Comparison of ENCODE assay signal across 17 cellular contexts in the genomic region with DNA sequence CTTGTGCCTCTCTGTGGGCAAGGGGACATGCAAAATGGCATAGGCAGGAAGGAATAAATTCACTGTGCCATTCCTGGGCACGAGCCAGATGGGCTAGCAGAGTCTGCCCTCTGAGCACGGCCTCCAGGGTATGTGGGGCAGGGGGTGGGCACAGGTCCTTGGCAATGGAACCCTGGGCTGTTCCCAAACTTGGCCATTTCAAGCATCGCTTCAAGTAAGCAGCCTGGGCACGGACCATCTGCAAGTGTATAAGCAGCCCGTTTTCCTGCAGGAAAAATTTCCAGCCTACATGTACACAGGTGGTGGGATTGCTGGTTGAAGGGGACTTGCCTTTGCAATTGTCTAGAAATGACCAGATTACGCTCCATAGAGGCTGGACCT. TPM values are rescaled to one million over a fixed set of nuclear protein-coding genes. Genes with fewer than 3 reads are reported as not detected.
A peak's percentile ranks its signal among the peaks of the same experiment; 100 is the strongest.
DNase-seq lines count a peak whose midpoint lies in the region; ATAC-seq and TF ChIP-seq lines count a peak whose summit lies in the region.
"Had no signal": no experiment of that assay in that cellular context is flagged by ENCODE, and none has a peak within 500 bp of the region (broad histone marks: within the 10 kb centered on the region; RNA-seq: fewer than 3 reads in every experiment).

No MANE protein-coding gene starts in this region.

- H3K9me2 ChIP-seq in SK-N-SH, result no peaks in the 10 kb centered on the region

- TF ChIP-seq CTCF in SK-N-SH (IDR thresholded peaks at IDR 0.05), result no peak
- TF ChIP-seq CTCF in adrenal gland (IDR thresholded peaks at IDR 0.05), result no peak

- POLR2A ChIA-PET in SK-N-SH (lab: Yijun Ruan, JAX), result interaction anchor here (1.0 to 1.7 kb wide), 5 partner anchors 10 to 40 kb away, joined by 3 to 14 read pairs (median 4); partner anchors contain the start of gene CCDC85C

- TF ChIP-seq RAD21 in SK-N-SH (IDR thresholded peaks at IDR 0.05; ENCODE audit: low read length), result no peak

- CTCF ChIA-PET in SK-N-SH (lab: Yijun Ruan, JAX), result interaction anchor here (0.6 to 5.2 kb wide), 11 partner anchors 9 to 70 kb away, joined by 3 to 37 read pairs (median 11); partner anchors contain the start of gene CCDC85C

- peaks cover 96% of the 10 kb centered on the region for H3K79me2 ChIP-seq in SK-N-SH (ENCODE audit: insufficient read depth)

- peaks cover 46 to 93% of the 10 kb centered on the region in 2 experiments for H3K4me1 ChIP-seq in SK-N-SH (ENCODE audit: control insufficient read depth in 1 of 2, insufficient read depth in 2 of 2, low read depth in 1 of 2, low read length in 1 of 2)
- H3K4me1 ChIP-seq in adrenal gland (replicated peaks in 1 of 2), result peaks cover 53 to 74% of the 10 kb centered on the region in 2 donors
- H3K4me1 ChIP-seq in mesodermal cell (ENCODE audit: control insufficient read depth, insufficient read depth, low read length, poor library complexity, severe bottlenecking), result peaks cover 16% of the 10 kb centered on the region

- H3K36me3 ChIP-seq in SK-N-SH (replicated peaks in 1 of 2; ENCODE audit: control insufficient read depth in 1 of 2, insufficient read depth in 2 of 2, low read length in 1 of 2) (no peaks in the 10 kb centered on the region), adrenal gland (replicated peaks in 1 of 2) (no peaks in the 10 kb centered on the region), mesodermal cell (ENCODE audit: control insufficient read depth, insufficient read depth, low read length) (no peaks in the 10 kb centered on the region)
- H3K36me3 ChIP-seq: ascending aorta, thoracic aorta had no signal

- no peak for TF ChIP-seq EP300 in SK-N-SH (IDR thresholded peaks at IDR 0.05; ENCODE audit: borderline replicate concordance in 1 of 2, low read depth in 1 of 2, low read length in 1 of 2)

- H4K20me1 ChIP-seq in SK-N-SH (ENCODE audit: insufficient read depth), result peaks cover 72% of the 10 kb centered on the region

- DNase-seq in SK-N-SH, result no peak
- DNase-seq in adrenal gland, result no peak
- no peak for DNase-seq in AG08395 (ENCODE audit: low spot score)
- no peak for DNase-seq in kidney glomerular epithelial cell (lab: John Stamatoyannopoulos, UW)
- DNase-seq in glomerular visceral epithelial cell (ENCODE audit: extremely low spot score), result no peak
- DNase-seq: activated naive CD4-positive, alpha-beta T cell treated with Interleukin-2 at 50 U/mL for 16 hours; MM.1S; NCI-H1694; NK-92 treated with Interleukin-12 subunit alpha and Interleukin-12 subunit beta, amount 100 ng/mL, for 24 hours; RPMI8226; stimulated activated CD8-positive, alpha-beta memory T cell treated with anti-CD3 and anti-CD28 coated beads, Interleukin-4, amount 100 ng/mL, for 48 hours had no signal

- H3K9ac ChIP-seq in SK-N-SH, result no peak overlapping the region

- peak overlapping the region; percentile 62; the same call in 1 of the 2 replicates for H3K4me2 ChIP-seq in SK-N-SH

- no peak for TF ChIP-seq POLR2A in adrenal gland (IDR thresholded peaks at IDR 0.05)

- no peaks in the 10 kb centered on the region for H3K27me3 ChIP-seq in SK-N-SH (ENCODE audit: insufficient read depth)
- H3K27me3 ChIP-seq in adrenal gland, result no peaks in the 10 kb centered on the region
- H3K27me3 ChIP-seq: ascending aorta had no signal

- H3K4me3 ChIP-seq in SK-N-SH (ENCODE audit: low read depth in 2 of 2, low read length in 1 of 2) (no peak overlapping the region), adrenal gland (no peak overlapping the region), mesodermal cell (ENCODE audit: extremely low read depth, insufficient read depth, low read length, poor library complexity, severe bottlenecking) (no peak overlapping the region)
- H3K4me3 ChIP-seq: ascending aorta, coronary artery, thoracic aorta had no signal

- WGBS in SK-N-SH (ENCODE audit: low lambda C conversion rate), result 93% methylated on average over 3 of the region's 6 CpGs
- WGBS in adrenal gland, 4 donors, result 71 to 89% (median 74%) methylated on average over 4 to 6 of the region's 6 CpGs
- 95 to 98% methylated on average over 4 to 6 of the region's 6 CpGs for WGBS in mesodermal cell (ENCODE audit: insufficient coverage in 2 of 2), 2 experiments

- ATAC-seq in SK-N-SH treated with all-trans-retinoic acid at 6 μM for 48 hours, result no peak; the same call in 2 of the 3 replicates

- H3K27ac ChIP-seq in SK-N-SH (ENCODE audit: low read depth in 2 of 2, low read length in 1 of 2), result peak overlapping the region in 1 of 2 experiments; percentile 99; a peak in 2 of 4 replicates
- peak overlapping the region in 3 of 5 donors; percentile 65 to 78 (median 71) for H3K27ac ChIP-seq in adrenal gland
- peak overlapping the region; percentile 41 for H3K27ac ChIP-seq in mesodermal cell (ENCODE audit: low read depth, low read length, severe bottlenecking)
- H3K27ac ChIP-seq in temporal lobe (ENCODE audit: low read depth, low read length), result peak overlapping the region; percentile 39
- H3K27ac ChIP-seq: ascending aorta, thoracic aorta had no signal

- no peaks in the 10 kb centered on the region for H3K9me3 ChIP-seq in SK-N-SH
- H3K9me3 ChIP-seq in adrenal gland (replicated peaks in 1 of 3), result no peaks in the 10 kb centered on the region
- H3K9me3 ChIP-seq in mesodermal cell (ENCODE audit: control insufficient read depth, low read length), result no peaks in the 10 kb centered on the region
- H3K9me3 ChIP-seq: ascending aorta, thoracic aorta had no signal

- intact Hi-C loops in adrenal gland (cut with DNase I), result loop anchor here in 1 of 2 donors (5.0 kb wide), 1 partner anchor 39 kb away; the partner anchor contains the start of gene CCDC85C

- H3F3A ChIP-seq in SK-N-SH (replicated peaks; ENCODE audit: insufficient read depth), result peaks cover 9% of the 10 kb centered on the region

- no peak overlapping the region for H2AFZ ChIP-seq in SK-N-SH (ENCODE audit: low read depth)

TF ChIP-seq in SK-N-SH, 30 proteins besides CTCF, POLR2A, EP300 and RAD21 (continues in another document):
- TF ChIP-seq MXI1 (IDR thresholded peaks at IDR 0.05; ENCODE audit: low read depth, low read length), result no peak
- TF ChIP-seq, protein P1, sequence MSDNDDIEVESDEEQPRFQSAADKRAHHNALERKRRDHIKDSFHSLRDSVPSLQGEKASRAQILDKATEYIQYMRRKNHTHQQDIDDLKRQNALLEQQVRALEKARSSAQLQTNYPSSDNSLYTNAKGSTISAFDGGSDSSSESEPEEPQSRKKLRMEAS (IDR thresholded peaks at IDR 0.05; ENCODE audit: low read depth), result no peak
- no peak for TF ChIP-seq IRF3 (IDR thresholded peaks at IDR 0.05; ENCODE audit: low read depth, low read length)
- TF ChIP-seq POLR2AphosphoS5 (IDR thresholded peaks at IDR 0.05; ENCODE audit: low read depth, low read length), result no peak
- no peak for TF ChIP-seq NRF1 (IDR thresholded peaks at IDR 0.05; ENCODE audit: low read depth, low read length)
- no peak for TF ChIP-seq TCF12 (IDR thresholded peaks at IDR 0.05)
- no peak for TF ChIP-seq CHD2 (IDR thresholded peaks at IDR 0.05; ENCODE audit: low read length, partially characterized antibody)
- no peak for TF ChIP-seq GABPA (IDR thresholded peaks at IDR 0.05; ENCODE audit: low read depth)
- no peak for TF ChIP-seq RXRA (IDR thresholded peaks at IDR 0.05; ENCODE audit: borderline replicate concordance, low read depth)

TF ChIP-seq in SK-N-SH treated with all-trans-retinoic acid at 6 μM for 48 hours, 23 proteins besides CTCF, POLR2A, EP300 and RAD21:
- no peak for TF ChIP-seq OSR1 (CRISPR knock-in tag; IDR thresholded peaks at IDR 0.05)
- no peak for TF ChIP-seq TCF4 (CRISPR knock-in tag; IDR thresholded peaks at IDR 0.05; ENCODE audit: borderline replicate concordance)

RNA-seq across cellular contexts. Expression of gene CCDC85C, which starts 40.3 kb away (rescaled TPM):
- 9.6 and 10.6 TPM in 2 replicates for polyA plus RNA-seq in SK-N-SH (2012; rRNA removed)
- 5.3 and 8.4 TPM in 2 replicates for polyA plus RNA-seq in SK-N-SH (2012; cell fraction: cytosol; rRNA removed)
- 12.9 and 13.1 TPM in 2 replicates for polyA plus RNA-seq in SK-N-SH (2012; cell fraction: nucleus; rRNA removed)
- total RNA-seq in adrenal gland, result 10 to 100 TPM; 21.6 to 59.0 (median 41.3) TPM
- 10 to 100 TPM; 10.8 to 41.7 (median 23.4) TPM for polyA plus RNA-seq in adrenal gland
- polyA plus RNA-seq in mesodermal cell (2013, experiment 1 of 2), result 16.8 TPM
- polyA plus RNA-seq in mesodermal cell (2013, experiment 2 of 2), result 17.4 TPM
- total RNA-seq in temporal lobe, result 6.1 TPM
